Comparison of ENCODE assay signal across 8 cellular contexts in genomic region chrX:24242649-24243556, GRCh38.
DNase-seq lines count a peak whose midpoint lies in the region; ATAC-seq and TF ChIP-seq lines count a peak whose summit lies in the region.

No MANE protein-coding gene starts in this region.

- H3K4me3 Mint-ChIP-seq in activated CD4-positive, alpha-beta T cell treated with anti-CD3 and anti-CD28 coated beads, Interleukin-2, amount 10 ng/mL, durations not matched to agents 24 days and 14 days, result no peak overlapping the region

- H3K27me3 Mint-ChIP-seq in activated CD4-positive, alpha-beta T cell treated with anti-CD3 and anti-CD28 coated beads, Interleukin-2, amount 10 ng/mL, durations not matched to agents 24 days and 14 days, result peaks cover 4% of the 10 kb centered on the region

- H3K36me3 Mint-ChIP-seq in activated CD4-positive, alpha-beta T cell treated with anti-CD3 and anti-CD28 coated beads, Interleukin-2, amount 10 ng/mL, durations not matched to agents 24 days and 14 days (ENCODE audit: low read depth), result no peaks in the 10 kb centered on the region

- intact Hi-C loops in thyroid gland (cut with DNase I), result loop anchor here (10.0 kb wide), 2 partner anchors 108 to 158 kb away; no protein-coding TSS in a partner anchor
- intact Hi-C loops in activated CD4-positive, alpha-beta T cell treated with anti-CD3 and anti-CD28 coated beads, Interleukin-2, amount 10 ng/mL, durations not matched to agents 24 days and 14 days (cut with micrococcal nuclease), result loop anchor here (1.0 kb wide), 1 partner anchor 161 kb away; no protein-coding TSS in a partner anchor

- no peaks in the 10 kb centered on the region for H3K9me3 ChIP-seq in MG63
- H3K9me3 ChIP-seq in thyroid gland, result no peaks in the 10 kb centered on the region
- no peaks in the 10 kb centered on the region for H3K9me3 ChIP-seq in HAP-1

- in situ Hi-C loops in HAP-1 (cut with MboI; ENCODE audit: low sequenced_read_pairs), result loop anchor here (5.0 to 25.0 kb wide), 2 partner anchors 171 to 331 kb away; partner anchors contain the start of genes APOO and CXorf58

- peak; percentile 84 for ATAC-seq in GM21825 (IDR thresholded peaks at IDR 0.05; ENCODE audit: unreplicated experiment)

- 46 to 69% methylated on average over 6 to 10 of the region's 13 CpGs for WGBS in thyroid gland, 2 donors

- peak overlapping the region; percentile 6 for H3K4me3 ChIP-seq in GM12875 (ENCODE audit: low read depth, low read length)
- H3K4me3 ChIP-seq in MG63, result peak overlapping the region; percentile 12; the same call in 1 of the 2 replicates
- no peak overlapping the region for H3K4me3 ChIP-seq in thyroid gland (replicated peaks in 1 of 3)
- H3K4me3 ChIP-seq in HAP-1, result no peak overlapping the region

- H3K4me1 ChIP-seq in thyroid gland (no peaks in the 10 kb centered on the region), HAP-1 (peaks cover 11% of the 10 kb centered on the region)

- TF ChIP-seq POLR2A in thyroid gland (IDR thresholded peaks at IDR 0.05), result no peak

- no peak overlapping the region for H3K27ac ChIP-seq in thyroid gland

- TF ChIP-seq CTCF in GM12875 (IDR thresholded peaks at IDR 0.05; ENCODE audit: borderline replicate concordance, insufficient read depth, low read depth, low read length), result no peak
- TF ChIP-seq CTCF in thyroid gland (IDR thresholded peaks at IDR 0.05), result no peak

- H3K36me3 ChIP-seq in MG63 (no peaks in the 10 kb centered on the region), thyroid gland (no peaks in the 10 kb centered on the region), HAP-1 (replicated peaks) (no peaks in the 10 kb centered on the region)

- H3K27me3 ChIP-seq in MG63 (no peaks in the 10 kb centered on the region), thyroid gland (no peaks in the 10 kb centered on the region), HAP-1 (ENCODE audit: low read depth) (no peaks in the 10 kb centered on the region)

- DNase-seq in MG63 (peak; percentile 89), fibroblast of the conjunctiva (ENCODE audit: low read depth) (peak; percentile 92), thyroid gland (peak; percentile 12 to 16), HAP-1 (ENCODE audit: low spot score in 2 of 2) (no peak), HuH-7 (ENCODE audit: low spot score) (no peak)
- no peak for DNase-seq in activated CD4-positive, alpha-beta T cell treated with anti-CD3 and anti-CD28 coated beads, Interleukin-2, amount 10 ng/mL, durations not matched to agents 24 days and 14 days

- no peaks in the 10 kb centered on the region for H3K9me3 Mint-ChIP-seq in activated CD4-positive, alpha-beta T cell treated with anti-CD3 and anti-CD28 coated beads, Interleukin-2, amount 10 ng/mL, durations not matched to agents 24 days and 14 days

- H3K4me1 Mint-ChIP-seq in activated CD4-positive, alpha-beta T cell treated with anti-CD3 and anti-CD28 coated beads, Interleukin-2, amount 10 ng/mL, durations not matched to agents 24 days and 14 days, result peaks cover 10% of the 10 kb centered on the region

- no peak overlapping the region for H3K27ac Mint-ChIP-seq in activated CD4-positive, alpha-beta T cell treated with anti-CD3 and anti-CD28 coated beads, Interleukin-2, amount 10 ng/mL, durations not matched to agents 24 days and 14 days

Comparison
In these comparisons a context has a peak if more than half of its experiments do, and no peak if none do; other contexts are left out.
1. H3K4me3 ChIP-seq: peak in GM12875 (single experiment) and MG63 (single experiment); none in thyroid gland (0 of 3) and HAP-1 (single experiment).
2. DNase-seq: peak in MG63 (single experiment), fibroblast of the conjunctiva (single experiment) and thyroid gland (2 of 2); none in HAP-1 (0 of 2), activated CD4-positive, alpha-beta T cell treated with anti-CD3 and anti-CD28 coated beads, Interleukin-2, amount 10 ng/mL, durations not matched to agents 24 days and 14 days (single experiment) and HuH-7 (single experiment).